In genomic region chr9:99753436-99753835, GRCh38 we compare ENCODE assay signal across 11 cellular contexts.
"Had no signal": no experiment of that assay in that cellular context is flagged by ENCODE, and none has a peak within 500 bp of the region (broad histone marks: within the 10 kb centered on the region; RNA-seq: fewer than 3 reads in every experiment).

No MANE protein-coding gene starts in this region.

- H3K27ac ChIP-seq: cardiac muscle cell, esophagus squamous epithelium, left ventricle myocardium inferior, parathyroid adenoma had no signal

- H3K4me3 ChIP-seq: cardiac muscle cell, esophagus squamous epithelium, left ventricle myocardium inferior had no signal

- H3K4me1 ChIP-seq: esophagus squamous epithelium, left ventricle myocardium inferior, parathyroid adenoma had no signal

- H3K9me3 ChIP-seq: esophagus squamous epithelium, left ventricle myocardium inferior had no signal

- DNase-seq: activated CD4-positive, alpha-beta T cell treated with anti-CD3 and anti-CD28 coated beads for 48 hours; anterior cingulate cortex; esophagus squamous epithelium; head of caudate nucleus; left ventricle myocardium inferior; naive thymus-derived CD8-positive, alpha-beta T cell; stimulated activated CD4-positive, alpha-beta T cell treated with anti-CD3 and anti-CD28 coated beads, Interleukin-2, amount 100 ng/mL, for 48 hours; T-helper 17 cell had no signal

- H3K36me3 ChIP-seq: cardiac muscle cell, esophagus squamous epithelium, left ventricle myocardium inferior had no signal

- H3K27me3 ChIP-seq: cardiac muscle cell, esophagus squamous epithelium had no signal

- ATAC-seq: naive thymus-derived CD8-positive, alpha-beta T cell; stimulated activated memory B cell treated with anti-CD40 and anti-IgM and Interleukin-4, amounts not matched to agents 10 μg/mL and 1 μg/mL and 100 μg/mL, for 72 hours; T-helper 17 cell had no signal
